19 cellular contexts compared by ENCODE assay signal in the genomic region with DNA sequence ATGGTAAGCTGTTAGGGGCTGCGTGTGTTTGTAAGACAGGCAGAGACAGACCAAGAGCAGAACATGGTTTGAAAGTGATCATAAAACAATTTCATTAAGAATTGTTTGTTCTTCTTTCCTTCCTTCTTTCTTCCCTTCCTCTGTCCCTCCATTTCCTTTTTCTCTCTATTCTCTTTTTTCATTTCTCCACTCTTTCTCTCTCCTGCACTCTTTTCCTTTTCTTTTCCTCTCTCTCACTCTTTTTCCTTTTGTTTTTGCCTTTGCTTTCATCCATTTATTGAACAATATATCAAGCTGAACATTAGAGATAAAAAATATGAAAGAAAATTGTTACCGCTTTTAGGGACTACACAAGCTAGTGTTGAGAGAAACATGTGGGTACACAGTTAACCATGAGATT.
DNase-seq lines count a peak whose midpoint lies in the region; ATAC-seq, FAIRE-seq and TF ChIP-seq lines count a peak whose summit lies in the region.
"Had no signal": no experiment of that assay in that cellular context is flagged by ENCODE, and none has a peak within 500 bp of the region (broad histone marks: within the 10 kb centered on the region; RNA-seq: fewer than 3 reads in every experiment).

No MANE protein-coding gene starts in this region.

- 73% methylated on average over 2 of the region's 2 CpGs for WGBS in K562 (ENCODE audit: insufficient coverage, low coverage, missing lambda C conversion rate)
- 46% methylated on average over 2 of the region's 2 CpGs for WGBS in HepG2 (ENCODE audit: low lambda C conversion rate)

- intact Hi-C loops in K562 (cut with micrococcal nuclease) (loop anchor here (1.0 to 5.0 kb wide), 3 partner anchors 42 to 426 kb away; a partner anchor contains a TSS), HepG2 (cut with micrococcal nuclease; ENCODE audit: unreplicated experiment) (no loop called here)

- H2AFZ ChIP-seq in K562 (ENCODE audit: low read depth, low read length) (peak overlapping the region; percentile 80), HepG2 (ENCODE audit: low read length) (no peak overlapping the region)
- H2AFZ ChIP-seq: GM23338 had no signal

- H3K4me3 ChIP-seq in CD8-positive, alpha-beta memory T cell (ENCODE audit: low read length), result no peak overlapping the region
- H3K4me3 ChIP-seq in HEK293 (ENCODE audit: low read depth, low read length) (no peak overlapping the region), K562 (no peak overlapping the region), HepG2 (replicated peaks in 1 of 3; ENCODE audit: insufficient read depth in 1 of 3, low read depth in 2 of 3, low read length in 3 of 3) (no peak overlapping the region)
- H3K4me3 ChIP-seq: A549, GM23338, HAP-1 had no signal

- FAIRE-seq in K562 (lab: Jason Lieb, UNC) (no peak), HepG2 (lab: Jason Lieb, UNC) (no peak)
- FAIRE-seq: A549, GM12891, H54 had no signal

- H3K9me1 ChIP-seq in K562 (ENCODE audit: control insufficient read depth, insufficient read depth, low read length), result no peaks in the 10 kb centered on the region

- no peaks in the 10 kb centered on the region for H3K9me3 ChIP-seq in CD8-positive, alpha-beta memory T cell (ENCODE audit: low read length)
- H3K9me3 ChIP-seq in HEK293 (ENCODE audit: control insufficient read depth, insufficient read depth, low read depth, low read length), result no peaks in the 10 kb centered on the region
- H3K9me3 ChIP-seq in K562 (replicated peaks; ENCODE audit: control insufficient read depth, insufficient read depth, low read depth, low read length), result peaks cover under 1% of the 10 kb centered on the region; the same call in 1 of the 2 replicates
- H3K9me3 ChIP-seq in HepG2 (ENCODE audit: low read length), result peaks cover 7% of the 10 kb centered on the region; the same call in 1 of the 2 replicates
- H3K9me3 ChIP-seq: A549 had no signal

- no peak overlapping the region for H3K27ac Mint-ChIP-seq in CD8-positive, alpha-beta memory T cell
- H3K27ac Mint-ChIP-seq in progenitor cell of endocrine pancreas, result peak overlapping the region; percentile 53
- H3K27ac Mint-ChIP-seq: CD4-positive, alpha-beta memory T cell; GM23338 had no signal

- no peaks in the 10 kb centered on the region for H3K4me1 ChIP-seq in CD8-positive, alpha-beta memory T cell (ENCODE audit: insufficient read depth, low read length)
- H3K4me1 ChIP-seq in HEK293 (ENCODE audit: control insufficient read depth, insufficient read depth, low read length) (no peaks in the 10 kb centered on the region), K562 (replicated peaks in 1 of 2; ENCODE audit: control insufficient read depth in 2 of 2, insufficient read depth in 2 of 2, low read length in 2 of 2) (peaks cover 12 to 35% of the 10 kb centered on the region in 2 experiments), HepG2 (ENCODE audit: insufficient read depth, low read length) (no peaks in the 10 kb centered on the region)
- H3K4me1 ChIP-seq: A549, HAP-1 had no signal

- H3K9ac ChIP-seq in K562 (ENCODE audit: insufficient read depth in 1 of 2, low read depth in 2 of 2, low read length in 2 of 2) (peak overlapping the region in 1 of 2 experiments; percentile 44; a peak in 2 of 4 replicates), HepG2 (ENCODE audit: insufficient read depth, low read depth, low read length) (no peak overlapping the region)

- no peaks in the 10 kb centered on the region for H4K20me1 ChIP-seq in K562 (replicated peaks; ENCODE audit: control insufficient read depth, insufficient read depth, low read length)
- H4K20me1 ChIP-seq in HepG2 (ENCODE audit: insufficient read depth, low read length), result no peaks in the 10 kb centered on the region

- H3K27me3 ChIP-seq in CD8-positive, alpha-beta memory T cell (ENCODE audit: insufficient read depth, low read length, poor library complexity, severe bottlenecking), result no peaks in the 10 kb centered on the region
- H3K27me3 ChIP-seq in K562 (ENCODE audit: control insufficient read depth in 2 of 2, insufficient read depth in 2 of 2, low read length in 2 of 2) (no peaks in the 10 kb centered on the region), HepG2 (ENCODE audit: control insufficient read depth in 1 of 2, insufficient read depth in 2 of 2, low read length in 2 of 2) (no peaks in the 10 kb centered on the region; a peak in 1 of 5 replicates)

- CTCF ChIA-PET in CD8-positive, alpha-beta memory T cell (lab: Charles Lee), result no interaction called here
- CTCF ChIA-PET in HEK293 (lab: Yijun Ruan, JAX) (interaction anchor here (0.7 to 1.5 kb wide), 4 partner anchors 9 to 121 kb away, joined by 3 to 8 read pairs (median 4); no protein-coding TSS in a partner anchor), K562 (lab: Yijun Ruan, JAX; ENCODE audit: low intra/inter-chr PET ratio) (no interaction called here), HepG2 (lab: Yijun Ruan, JAX; ENCODE audit: low intra/inter-chr PET ratio, low total read pairs) (no interaction called here)

- no peak for TF ChIP-seq EP300 in K562 (IDR thresholded peaks at IDR 0.05; ENCODE audit: low read length)
- TF ChIP-seq EP300 in HepG2 (IDR thresholded peaks at IDR 0.05; ENCODE audit: low read depth in 2 of 2, low read length in 2 of 2), result no peak
- TF ChIP-seq EP300 in HepG2 (CRISPR knock-in tag; IDR thresholded peaks at IDR 0.05; ENCODE audit: borderline replicate concordance), result no peak

- H3K79me2 ChIP-seq in K562 (ENCODE audit: control insufficient read depth, insufficient read depth, low read length), result no peaks in the 10 kb centered on the region
- no peaks in the 10 kb centered on the region for H3K79me2 ChIP-seq in HepG2 (ENCODE audit: insufficient read depth, low read length)

- H3K4me3 Mint-ChIP-seq in CD8-positive, alpha-beta memory T cell, result no peak overlapping the region
- H3K4me3 Mint-ChIP-seq in progenitor cell of endocrine pancreas (ENCODE audit: low read depth), result no peak overlapping the region
- H3K4me3 Mint-ChIP-seq: CD4-positive, alpha-beta memory T cell; GM23338 had no signal

- POLR2A ChIA-PET in CD8-positive, alpha-beta memory T cell (lab: Charles Lee), result no interaction called here
- POLR2A ChIA-PET in HEK293 (lab: Yijun Ruan, JAX) (no interaction called here), K562 (lab: Yijun Ruan, JAX) (interaction anchor here (1.8 kb wide), 1 partner anchor 107 kb away, joined by 4 read pairs; no protein-coding TSS in a partner anchor), HepG2 (lab: Yijun Ruan, JAX) (no interaction called here)

- TF ChIP-seq POLR2A in K562 (conservative IDR thresholded peaks at IDR 0.05) (no peak), HepG2 (IDR thresholded peaks at IDR 0.05; ENCODE audit: insufficient read depth in 1 of 2, low read depth in 2 of 2, low read length in 2 of 2) (no peak)

- DNase-seq in CD8-positive, alpha-beta memory T cell, result no peak
- DNase-seq in K562 (ENCODE audit: extremely low read depth in 1 of 4, low spot score in 3 of 4), result no peak
- no peak for DNase-seq in progenitor cell of endocrine pancreas (ENCODE audit: low spot score, unreplicated experiment)
- no peak for DNase-seq in HepG2 (ENCODE audit: low spot score)
- no peak for DNase-seq in D341Med (ENCODE audit: low spot score)
- DNase-seq in stimulated activated CD4-positive, alpha-beta T cell treated with anti-CD3 and anti-CD28 coated beads, Interleukin-4, amount 100 ng/mL, for 24 hours, result no peak
- DNase-seq in GM13976 (ENCODE audit: low spot score), result no peak
- DNase-seq: 8988T; ACHN; C1 segment of cervical spinal cord; CD4-positive, alpha-beta memory T cell; DMS53; DMS79 treated with DMSO at 0.1 percent for 48 hours had no signal

- no peaks in the 10 kb centered on the region for H3K4me1 Mint-ChIP-seq in CD8-positive, alpha-beta memory T cell
- H3K4me1 Mint-ChIP-seq in progenitor cell of endocrine pancreas (ENCODE audit: low read depth), result no peaks in the 10 kb centered on the region
- H3K4me1 Mint-ChIP-seq: CD4-positive, alpha-beta memory T cell had no signal

- TF ChIP-seq CTCF in HEK293 (tag by site-specific recombination; IDR thresholded peaks at IDR 0.05) (no peak), K562 (IDR thresholded peaks at IDR 0.05 in 2 of 3, conservative IDR thresholded peaks at IDR 0.05 in 1 of 3; ENCODE audit: insufficient read depth in 2 of 3, low read depth in 1 of 3, low read length in 3 of 3) (no peak), progenitor cell of endocrine pancreas (IDR thresholded peaks at IDR 0.05; ENCODE audit: unreplicated experiment) (no peak), HepG2 (CRISPR knock-in tag; IDR thresholded peaks at IDR 0.05) (no peak), GM13976 (IDR thresholded peaks at IDR 0.05; ENCODE audit: borderline replicate concordance, control extremely low read depth, extremely low read depth, insufficient read depth, missing control alignments) (no peak)

- TF ChIP-seq RAD21 in K562 (CRISPR knock-in tag; conservative IDR thresholded peaks at IDR 0.05 in 1 of 2, IDR thresholded peaks at IDR 0.05 in 1 of 2) (no peak), HepG2 (CRISPR knock-in tag; IDR thresholded peaks at IDR 0.05) (no peak)

- BruUV-seq in K562 (replicated peaks; lab: Mats Ljungman, UMichigan) (no TSS peak), HepG2 (replicated peaks; lab: Mats Ljungman, UMichigan) (no TSS peak)

- ATAC-seq in K562 (no peak), HepG2 (no peak)
- ATAC-seq: A549, GM23338 had no signal

- H3K36me3 ChIP-seq in CD8-positive, alpha-beta memory T cell (ENCODE audit: insufficient read depth, low read length), result no peaks in the 10 kb centered on the region
- H3K36me3 ChIP-seq in HEK293 (ENCODE audit: control insufficient read depth in 2 of 2, insufficient read depth in 1 of 2, low read length in 2 of 2), result no peaks in the 10 kb centered on the region
- H3K36me3 ChIP-seq in K562 (ENCODE audit: control insufficient read depth, insufficient read depth, low read length), result no peaks in the 10 kb centered on the region
- H3K36me3 ChIP-seq in HepG2 (replicated peaks in 1 of 2; ENCODE audit: control insufficient read depth in 1 of 2, insufficient read depth in 2 of 2, low read length in 2 of 2), result no peaks in the 10 kb centered on the region
- H3K36me3 ChIP-seq: HAP-1 had no signal

- H3K9me3 Mint-ChIP-seq in CD8-positive, alpha-beta memory T cell, result peaks cover 7 to 13% (median 8%) of the 10 kb centered on the region in 5 donors
- H3K9me3 Mint-ChIP-seq in progenitor cell of endocrine pancreas (ENCODE audit: low read depth), result peaks cover 7% of the 10 kb centered on the region

- peak overlapping the region; percentile 5 for H3K27ac ChIP-seq in CD8-positive, alpha-beta memory T cell (ENCODE audit: low read depth, low read length)
- no peak overlapping the region for H3K27ac ChIP-seq in HEK293 (ENCODE audit: extremely low read depth, low read depth, low read length)
- H3K27ac ChIP-seq in K562 (ENCODE audit: extremely low read depth, low read depth, low read length), result peak overlapping the region; percentile 79
- no peak overlapping the region for H3K27ac ChIP-seq in HepG2 (ENCODE audit: extremely low read length, insufficient read depth, low read length)
- H3K27ac ChIP-seq: A549 had no signal

- no peaks in the 10 kb centered on the region for H3K36me3 Mint-ChIP-seq in CD8-positive, alpha-beta memory T cell
- no peaks in the 10 kb centered on the region for H3K36me3 Mint-ChIP-seq in progenitor cell of endocrine pancreas (ENCODE audit: insufficient read depth)
- H3K36me3 Mint-ChIP-seq: CD4-positive, alpha-beta memory T cell had no signal

- in situ Hi-C loops in K562 (cut with MboI), result loop anchor here (25.0 kb wide), 1 partner anchor 221 kb away; no protein-coding TSS in a partner anchor
- in situ Hi-C loops in HepG2 (cut with HindIII; ENCODE audit: extremely low pct_ligation_motif_present, low pct_unique_long_range_greater_than_20kb), result loop anchor here (25.0 kb wide), 1 partner anchor 221 kb away; no protein-coding TSS in a partner anchor
- in situ Hi-C loops in GM13976 (cut with MboI; ENCODE audit: low sequenced_read_pairs, unreplicated experiment), result no loop called here

- H3K27me3 Mint-ChIP-seq in CD8-positive, alpha-beta memory T cell, result peaks cover 12 to 26% of the 10 kb centered on the region in 2 donors
- H3K27me3 Mint-ChIP-seq in progenitor cell of endocrine pancreas, result peaks cover 17% of the 10 kb centered on the region

- H3K4me2 ChIP-seq in K562 (ENCODE audit: insufficient read depth, low read length) (no peak overlapping the region), HepG2 (ENCODE audit: low read depth, low read length) (no peak overlapping the region)
- H3K4me2 ChIP-seq: A549, GM23338 had no signal

Comparison
In these comparisons a context has a peak if more than half of its experiments do, and no peak if none do; other contexts are left out.
1. H3K27ac ChIP-seq: peak in CD8-positive, alpha-beta memory T cell (single experiment) and K562 (single experiment); none in HEK293 (single experiment) and HepG2 (single experiment).